ENCODE assay signal across 30 cellular contexts in genomic region chr2:96271995-96272394, GRCh38. TPM values are rescaled to one million over a fixed set of nuclear protein-coding genes. Genes with fewer than 3 reads are reported as not detected.
A peak's percentile ranks its signal among the peaks of the same experiment; 100 is the strongest.
DNase-seq lines count a peak whose midpoint lies in the region; ATAC-seq and TF ChIP-seq lines count a peak whose summit lies in the region.
"Had no signal": no experiment of that assay in that cellular context is flagged by ENCODE, and none has a peak within 500 bp of the region (broad histone marks: within the 10 kb centered on the region; RNA-seq: fewer than 3 reads in every experiment).

No MANE protein-coding gene starts in this region.

- H3K4me3 Mint-ChIP-seq in stimulated activated naive CD8-positive, alpha-beta T cell treated with anti-CD3 and anti-CD28 coated beads, Interleukin-15, Interleukin-2, amounts not matched to agents 100 ng/mL and 50 ng/mL, for 24 hours, result no peak overlapping the region
- H3K4me3 Mint-ChIP-seq in stimulated activated naive CD8-positive, alpha-beta T cell treated with anti-CD3 and anti-CD28 coated beads, Interleukin-15, amount 100 ng/mL, for 72 hours, result no peak overlapping the region
- no peak overlapping the region for H3K4me3 Mint-ChIP-seq in chondrocyte (ENCODE audit: unreplicated experiment)
- no peak overlapping the region for H3K4me3 Mint-ChIP-seq in activated CD8-positive, alpha-beta T cell treated with anti-CD3 and anti-CD28 coated beads, Interleukin-2, amount 10 ng/mL, durations not matched to agents 7 days and 5 days
- H3K4me3 Mint-ChIP-seq: central memory CD8-positive, alpha-beta T cell; H9; T-cell had no signal

- TF ChIP-seq CTCF in chondrocyte (IDR thresholded peaks at IDR 0.05) (peak; percentile 32), prostate gland (IDR thresholded peaks at IDR 0.05) (no peak)

- no peaks in the 10 kb centered on the region for H3K27me3 ChIP-seq in prostate gland (replicated peaks; ENCODE audit: insufficient read depth)
- H3K27me3 ChIP-seq: BLaER1, hepatocyte, pancreas, upper lobe of right lung had no signal

- H3K9me3 Mint-ChIP-seq in stimulated activated naive CD8-positive, alpha-beta T cell treated with anti-CD3 and anti-CD28 coated beads, Interleukin-15, Interleukin-2, amounts not matched to agents 100 ng/mL and 50 ng/mL, for 24 hours, result no peaks in the 10 kb centered on the region
- no peaks in the 10 kb centered on the region for H3K9me3 Mint-ChIP-seq in stimulated activated naive CD8-positive, alpha-beta T cell treated with anti-CD3 and anti-CD28 coated beads, Interleukin-15, amount 100 ng/mL, for 72 hours
- H3K9me3 Mint-ChIP-seq in chondrocyte (ENCODE audit: low read depth), result no peaks in the 10 kb centered on the region
- H3K9me3 Mint-ChIP-seq in activated CD8-positive, alpha-beta T cell treated with anti-CD3 and anti-CD28 coated beads, Interleukin-2, amount 10 ng/mL, durations not matched to agents 7 days and 5 days (ENCODE audit: insufficient read depth), result no peaks in the 10 kb centered on the region
- H3K9me3 Mint-ChIP-seq: central memory CD8-positive, alpha-beta T cell; H9; nephron; T-cell had no signal

- intact Hi-C loops in prostate gland (cut with DNase I), result no loop called here

- POLR2A ChIA-PET in activated CD8-positive, alpha-beta T cell treated with anti-CD3 and anti-CD28 coated beads, Interleukin-2, amount 10 ng/mL, durations not matched to agents 7 days and 5 days (lab: Charles Lee), result no interaction called here

- peak overlapping the region; percentile 49 for H3K27ac Mint-ChIP-seq in stimulated activated naive CD8-positive, alpha-beta T cell treated with anti-CD3 and anti-CD28 coated beads, Interleukin-15, Interleukin-2, amounts not matched to agents 100 ng/mL and 50 ng/mL, for 24 hours
- no peak overlapping the region for H3K27ac Mint-ChIP-seq in stimulated activated naive CD8-positive, alpha-beta T cell treated with anti-CD3 and anti-CD28 coated beads, Interleukin-15, amount 100 ng/mL, for 72 hours
- no peak overlapping the region for H3K27ac Mint-ChIP-seq in chondrocyte (ENCODE audit: unreplicated experiment)
- no peak overlapping the region for H3K27ac Mint-ChIP-seq in activated CD8-positive, alpha-beta T cell treated with anti-CD3 and anti-CD28 coated beads, Interleukin-2, amount 10 ng/mL, durations not matched to agents 7 days and 5 days
- H3K27ac Mint-ChIP-seq: nephron, T-cell had no signal

- no peak for TF ChIP-seq POLR2A in prostate gland (IDR thresholded peaks at IDR 0.05)

- DNase-seq in stimulated activated naive CD8-positive, alpha-beta T cell treated with anti-CD3 and anti-CD28 coated beads, Interleukin-15, amount 100 ng/mL, for 72 hours, result no peak
- DNase-seq in OCI-M1 (lab: John Stamatoyannopoulos, UW) (peak; percentile 9), chondrocyte (ENCODE audit: low spot score) (no peak), prostate gland (ENCODE audit: low spot score) (no peak), DMS 273 treated with DMSO at 0.1 percent for 48 hours (lab: John Stamatoyannopoulos, UW) (no peak)
- no peak for DNase-seq in activated CD8-positive, alpha-beta T cell treated with anti-CD3 and anti-CD28 coated beads, Interleukin-2, amount 10 ng/mL, durations not matched to agents 7 days and 5 days
- DNase-seq: ACHN; activated CD4-positive, alpha-beta T cell treated with anti-CD3 and anti-CD28 coated beads for 1 hour; activated naive CD4-positive, alpha-beta T cell treated with anti-CD3 and anti-CD28 coated beads, Interleukin-2, amount 50 U/mL, for 16 hours; activated T-cell treated with anti-CD3 and anti-CD28 coated beads, Interleukin-2, amount 50 U/mL, for 48 hours; Caco-2; effector CD4-positive, alpha-beta T cell; erythroblast; foreskin melanocyte; H9; NCI-H1092; NCI-H2029; NCI-H510A treated with DMSO at 0.1 percent for 48 hours; pancreas; SHP77; T-cell; upper lobe of right lung had no signal

- H3K27me3 Mint-ChIP-seq in stimulated activated naive CD8-positive, alpha-beta T cell treated with anti-CD3 and anti-CD28 coated beads, Interleukin-15, Interleukin-2, amounts not matched to agents 100 ng/mL and 50 ng/mL, for 24 hours, result no peaks in the 10 kb centered on the region
- no peaks in the 10 kb centered on the region for H3K27me3 Mint-ChIP-seq in stimulated activated naive CD8-positive, alpha-beta T cell treated with anti-CD3 and anti-CD28 coated beads, Interleukin-15, amount 100 ng/mL, for 72 hours
- no peaks in the 10 kb centered on the region for H3K27me3 Mint-ChIP-seq in chondrocyte (ENCODE audit: low read depth)
- no peaks in the 10 kb centered on the region for H3K27me3 Mint-ChIP-seq in activated CD8-positive, alpha-beta T cell treated with anti-CD3 and anti-CD28 coated beads, Interleukin-2, amount 10 ng/mL, durations not matched to agents 7 days and 5 days (ENCODE audit: low read depth)
- H3K27me3 Mint-ChIP-seq: central memory CD8-positive, alpha-beta T cell; T-cell had no signal

- peaks cover 26% of the 10 kb centered on the region for H3K4me1 Mint-ChIP-seq in stimulated activated naive CD8-positive, alpha-beta T cell treated with anti-CD3 and anti-CD28 coated beads, Interleukin-15, Interleukin-2, amounts not matched to agents 100 ng/mL and 50 ng/mL, for 24 hours (ENCODE audit: low read depth)
- peaks cover 31% of the 10 kb centered on the region for H3K4me1 Mint-ChIP-seq in stimulated activated naive CD8-positive, alpha-beta T cell treated with anti-CD3 and anti-CD28 coated beads, Interleukin-15, amount 100 ng/mL, for 72 hours
- peaks cover 13% of the 10 kb centered on the region for H3K4me1 Mint-ChIP-seq in chondrocyte (ENCODE audit: low read depth)
- H3K4me1 Mint-ChIP-seq in activated CD8-positive, alpha-beta T cell treated with anti-CD3 and anti-CD28 coated beads, Interleukin-2, amount 10 ng/mL, durations not matched to agents 7 days and 5 days (ENCODE audit: low read depth), result peaks cover 19% of the 10 kb centered on the region
- H3K4me1 Mint-ChIP-seq: nephron had no signal

- ATAC-seq in stimulated activated naive CD8-positive, alpha-beta T cell treated with anti-CD3 and anti-CD28 coated beads, Interleukin-15, amount 100 ng/mL, for 72 hours, result no peak
- no peak for ATAC-seq in HG02588 (IDR thresholded peaks at IDR 0.05; ENCODE audit: unreplicated experiment)
- no peak for ATAC-seq in activated CD8-positive, alpha-beta T cell treated with anti-CD3 and anti-CD28 coated beads, Interleukin-2, amount 10 ng/mL, durations not matched to agents 7 days and 5 days
- ATAC-seq: pancreas, sciatic nerve, T-cell, upper lobe of right lung had no signal

- CTCF ChIA-PET in activated CD8-positive, alpha-beta T cell treated with anti-CD3 and anti-CD28 coated beads, Interleukin-2, amount 10 ng/mL, durations not matched to agents 7 days and 5 days (lab: Charles Lee), result no interaction called here

- WGBS in prostate gland, result 85% methylated on average over 3 of the region's 3 CpGs

- H3K36me3 ChIP-seq in prostate gland, result peaks cover 14 to 17% of the 10 kb centered on the region in 2 donors

- no peak overlapping the region for H3K27ac ChIP-seq in prostate gland
- H3K27ac ChIP-seq: BLaER1, hepatocyte, pancreas, upper lobe of right lung had no signal

- H3K4me3 ChIP-seq in prostate gland, result no peak overlapping the region
- H3K4me3 ChIP-seq: BLaER1, hepatocyte, pancreas, upper lobe of right lung had no signal

- no peaks in the 10 kb centered on the region for H3K4me1 ChIP-seq in prostate gland (replicated peaks)

- no peaks in the 10 kb centered on the region for H3K9me3 ChIP-seq in prostate gland
- H3K9me3 ChIP-seq: BLaER1, Caco-2, pancreas, upper lobe of right lung had no signal

- H3K36me3 Mint-ChIP-seq in stimulated activated naive CD8-positive, alpha-beta T cell treated with anti-CD3 and anti-CD28 coated beads, Interleukin-15, Interleukin-2, amounts not matched to agents 100 ng/mL and 50 ng/mL, for 24 hours (ENCODE audit: low read depth), result peaks cover 84% of the 10 kb centered on the region
- peaks cover 28% of the 10 kb centered on the region for H3K36me3 Mint-ChIP-seq in chondrocyte (ENCODE audit: low read depth)
- H3K36me3 Mint-ChIP-seq in activated CD8-positive, alpha-beta T cell treated with anti-CD3 and anti-CD28 coated beads, Interleukin-2, amount 10 ng/mL, durations not matched to agents 7 days and 5 days (ENCODE audit: low read depth), result peaks cover 66% of the 10 kb centered on the region

RNA-seq across cellular contexts. Expression of gene CIAO1, which starts 6.0 kb away (rescaled TPM):
- 37.5 to 46.9 TPM (median 39.7 TPM) in 3 replicates for total RNA-seq in chondrocyte
- total RNA-seq in activated CD8-positive, alpha-beta T cell treated with anti-CD3 and anti-CD28 coated beads, Interleukin-2, amount 10 ng/mL, durations not matched to agents 7 days and 5 days, result 10 to 100 TPM; 64.9 to 65.9 TPM
- total RNA-seq in prostate gland, result 100 to 1,000 TPM; 108 to 135 TPM

RNA-seq across cellular contexts. Expression of gene TMEM127, which starts 6.2 kb away (rescaled TPM):
- total RNA-seq in chondrocyte (43.9 to 54.4 TPM (median 52.5 TPM) in 3 replicates), prostate gland (10 to 100 TPM; 40.4 to 50.4 TPM)
- 10 to 100 TPM; 31.8 to 34.2 TPM for total RNA-seq in activated CD8-positive, alpha-beta T cell treated with anti-CD3 and anti-CD28 coated beads, Interleukin-2, amount 10 ng/mL, durations not matched to agents 7 days and 5 days

RNA-seq across cellular contexts. Expression of gene SNRNP200, which starts 33.4 kb away (rescaled TPM):
- total RNA-seq in chondrocyte (77.8 to 101 TPM (median 82.6 TPM) in 3 replicates), prostate gland (100 to 1,000 TPM; 117 to 148 TPM)
- total RNA-seq in activated CD8-positive, alpha-beta T cell treated with anti-CD3 and anti-CD28 coated beads, Interleukin-2, amount 10 ng/mL, durations not matched to agents 7 days and 5 days, result 100 to 1,000 TPM; 177 to 181 TPM

RNA-seq across cellular contexts. Expression of gene ITPRIPL1, which starts 53.1 kb away (rescaled TPM):
- total RNA-seq in chondrocyte, result 0.63 to 3.2 TPM (median 2.8 TPM) in 3 replicates
- 10 to 100 TPM; 43.4 to 43.5 TPM for total RNA-seq in activated CD8-positive, alpha-beta T cell treated with anti-CD3 and anti-CD28 coated beads, Interleukin-2, amount 10 ng/mL, durations not matched to agents 7 days and 5 days
- total RNA-seq in prostate gland, result 1 to 10 TPM; 1.8 to 8.9 TPM
- total RNA-seq: HT-29 had no signal
